3 cellular contexts compared by ENCODE assay signal in genomic region chr12:51531284-51531981, GRCh38.
A peak's percentile ranks its signal among the peaks of the same experiment; 100 is the strongest.
TF ChIP-seq lines count a peak whose summit lies in the region.

No MANE protein-coding gene starts in this region.

TF ChIP-seq in GM23338, 12 proteins besides CTCF, POLR2A, EP300 and RAD21 (continues in another document):
- TF ChIP-seq REST (IDR thresholded peaks at IDR 0.05; ENCODE audit: unreplicated experiment), result no peak
- no peak for TF ChIP-seq EZH2 (IDR thresholded peaks at IDR 0.05; ENCODE audit: low read depth, unreplicated experiment)
- no peak for TF ChIP-seq ETS1 (IDR thresholded peaks at IDR 0.05)
- no peak for TF ChIP-seq NANOG (IDR thresholded peaks at IDR 0.05; ENCODE audit: borderline replicate concordance)
- no peak for TF ChIP-seq STAT1 (IDR thresholded peaks at IDR 0.05; ENCODE audit: unreplicated experiment)
- TF ChIP-seq EZH2phosphoT487 (IDR thresholded peaks at IDR 0.05; ENCODE audit: unreplicated experiment), result no peak

TF ChIP-seq in WTC11, 78 proteins besides CTCF, POLR2A, EP300 and RAD21 (continues in another document):
- TF ChIP-seq ATF2 (CRISPR knock-in tag; IDR thresholded peaks at IDR 0.05; ENCODE audit: borderline replicate concordance, low read depth) (no peak), HMGXB4 (CRISPR knock-in tag; IDR thresholded peaks at IDR 0.05) (no peak), NFYB (CRISPR knock-in tag; conservative IDR thresholded peaks at IDR 0.05; ENCODE audit: low read depth) (no peak), SOX15 (CRISPR knock-in tag; IDR thresholded peaks at IDR 0.05) (no peak), TEAD1 (CRISPR knock-in tag; IDR thresholded peaks at IDR 0.05) (no peak), ATF6 (CRISPR knock-in tag; IDR thresholded peaks at IDR 0.05) (no peak), SP1 (CRISPR knock-in tag; conservative IDR thresholded peaks at IDR 0.05) (no peak), JAZF1 (CRISPR knock-in tag; IDR thresholded peaks at IDR 0.05) (no peak), GTF2I (CRISPR knock-in tag; conservative IDR thresholded peaks at IDR 0.05) (no peak), MLX (CRISPR knock-in tag; IDR thresholded peaks at IDR 0.05) (no peak), SMAD3 (CRISPR knock-in tag; IDR thresholded peaks at IDR 0.05; ENCODE audit: borderline replicate concordance) (no peak), AR (CRISPR knock-in tag; IDR thresholded peaks at IDR 0.05) (no peak), RELA (CRISPR knock-in tag; IDR thresholded peaks at IDR 0.05; ENCODE audit: borderline replicate concordance) (no peak), E2F5 (CRISPR knock-in tag; IDR thresholded peaks at IDR 0.05) (no peak), FOXK1 (CRISPR knock-in tag; IDR thresholded peaks at IDR 0.05) (no peak)

TF ChIP-seq in HepG2, 621 proteins besides CTCF, POLR2A, EP300 and RAD21:
- TF ChIP-seq PHF8 (CRISPR knock-in tag; IDR thresholded peaks at IDR 0.05) (no peak), ZFP36L1 (CRISPR knock-in tag; IDR thresholded peaks at IDR 0.05) (peak; percentile 29; the same call in 1 of the 2 replicates), ZBTB25 (CRISPR knock-in tag; IDR thresholded peaks at IDR 0.05) (no peak), FOXK2 (IDR thresholded peaks at IDR 0.05) (no peak), ZFP41 (CRISPR knock-in tag; IDR thresholded peaks at IDR 0.05; ENCODE audit: borderline replicate concordance) (no peak)
